Comparison of ENCODE assay signal across 30 cellular contexts in genomic region chr20:39777610-39778009, GRCh38.
"Had no signal": no experiment of that assay in that cellular context is flagged by ENCODE, and none has a peak within 500 bp of the region (broad histone marks: within the 10 kb centered on the region; RNA-seq: fewer than 3 reads in every experiment).

No MANE protein-coding gene starts in this region.

- H3K4me3 Mint-ChIP-seq: activated B cell treated with CpG ODN at 0.5 μM for 24 hours; activated CD4-positive, alpha-beta memory T cell treated with anti-CD3 and anti-CD28 coated beads, Interleukin-2, amount 10 ng/mL, durations not matched to agents 7 days and 5 days; activated CD4-positive, alpha-beta T cell treated with anti-CD3 and anti-CD28 coated beads, Interleukin-2, amount 10 ng/mL, durations not matched to agents 7 days and 5 days; activated naive CD8-positive, alpha-beta T cell; activated T-cell treated with anti-CD3 and anti-CD28 coated beads, Interleukin-2, amount 50 U/mL, for 24 hours; activated T-cell treated with anti-CD3 and anti-CD28 coated beads, Interleukin-2, amount 50 U/mL, for 72 hours; effector memory CD8-positive, alpha-beta T cell had no signal

- H3K4me1 ChIP-seq: foreskin keratinocyte had no signal

- H3K9me3 ChIP-seq: gastrocnemius medialis had no signal

- H3K36me3 ChIP-seq: esophagus muscularis mucosa, gastrocnemius medialis, heart left ventricle, WERI-Rb-1 had no signal

- H3K36me3 Mint-ChIP-seq: activated naive CD8-positive, alpha-beta T cell had no signal

- H3K27ac ChIP-seq: esophagus muscularis mucosa, foreskin keratinocyte, gastrocnemius medialis, heart left ventricle, WERI-Rb-1 had no signal

- H3K4me3 ChIP-seq: esophagus muscularis mucosa, gastrocnemius medialis, heart left ventricle had no signal

- H3K4me1 Mint-ChIP-seq: activated B cell treated with CpG ODN at 0.5 μM for 24 hours; activated CD4-positive, alpha-beta memory T cell treated with anti-CD3 and anti-CD28 coated beads, Interleukin-2, amount 10 ng/mL, durations not matched to agents 7 days and 5 days; activated CD4-positive, alpha-beta T cell treated with anti-CD3 and anti-CD28 coated beads, Interleukin-2, amount 10 ng/mL, durations not matched to agents 7 days and 5 days had no signal

- FAIRE-seq: astrocyte, colon had no signal

- H3K27me3 Mint-ChIP-seq: activated B cell treated with CpG ODN at 0.5 μM for 24 hours; activated CD4-positive, alpha-beta memory T cell treated with anti-CD3 and anti-CD28 coated beads, Interleukin-2, amount 10 ng/mL, durations not matched to agents 7 days and 5 days; activated CD4-positive, alpha-beta T cell treated with anti-CD3 and anti-CD28 coated beads, Interleukin-2, amount 10 ng/mL, durations not matched to agents 7 days and 5 days; activated naive CD8-positive, alpha-beta T cell; activated T-cell treated with anti-CD3 and anti-CD28 coated beads, Interleukin-2, amount 50 U/mL, for 24 hours; effector memory CD8-positive, alpha-beta T cell had no signal

- DNase-seq: activated B cell treated with CpG ODN at 0.5 μM for 24 hours; activated CD4-positive, alpha-beta memory T cell treated with anti-CD3 and anti-CD28 coated beads, Interleukin-2, amount 10 ng/mL, durations not matched to agents 7 days and 5 days; activated CD4-positive, alpha-beta T cell treated with anti-CD3 and anti-CD28 coated beads, Interleukin-2, amount 10 ng/mL, durations not matched to agents 7 days and 5 days; activated CD4-positive, alpha-beta T cell treated with anti-CD3 and anti-CD28 coated beads, Interleukin-2, amount 50 U/mL, for 4 hours; activated CD8-positive, alpha-beta memory T cell treated with anti-CD3 and anti-CD28 coated beads, Interleukin-2, amount 50 U/mL, for 48 hours; activated gamma-delta T cell; activated naive CD4-positive, alpha-beta T cell treated with anti-CD3 and anti-CD28 coated beads, Interleukin-2, amount 50 U/mL, for 16 hours; activated naive CD4-positive, alpha-beta T cell treated with Interleukin-2 at 50 U/mL for 16 hours; activated T-cell treated with anti-CD3 and anti-CD28 coated beads for 4 hours; activated T-cell treated with anti-CD3 and anti-CD28 coated beads, Interleukin-2, amount 50 U/mL, for 24 hours; activated T-cell treated with anti-CD3 and anti-CD28 coated beads, Interleukin-2, amount 50 U/mL, for 72 hours; amniotic stem cell; anterior cingulate cortex; caudate nucleus; cortex of kidney; dermis blood vessel endothelial cell; effector CD4-positive, alpha-beta T cell; effector memory CD8-positive, alpha-beta T cell; erythroblast; foreskin keratinocyte; gastrocnemius medialis; glutamatergic neuron; heart left ventricle; T1000; WERI-Rb-1 had no signal

- ATAC-seq: activated CD4-positive, CD25-positive, alpha-beta regulatory T cell treated with anti-CD3 and anti-CD28 coated beads, Interleukin-2, amount 50 U/mL, for 24 hours; activated T-cell treated with anti-CD3 and anti-CD28 coated beads, Interleukin-2, amount 50 U/mL, for 72 hours; effector memory CD8-positive, alpha-beta T cell; foreskin keratinocyte; gastrocnemius medialis; heart left ventricle had no signal

- H3K27ac Mint-ChIP-seq: activated B cell treated with CpG ODN at 0.5 μM for 24 hours; activated CD4-positive, alpha-beta memory T cell treated with anti-CD3 and anti-CD28 coated beads, Interleukin-2, amount 10 ng/mL, durations not matched to agents 7 days and 5 days; activated CD4-positive, alpha-beta T cell treated with anti-CD3 and anti-CD28 coated beads, Interleukin-2, amount 10 ng/mL, durations not matched to agents 7 days and 5 days; activated naive CD8-positive, alpha-beta T cell; activated T-cell treated with anti-CD3 and anti-CD28 coated beads, Interleukin-2, amount 50 U/mL, for 24 hours; activated T-cell treated with anti-CD3 and anti-CD28 coated beads, Interleukin-2, amount 50 U/mL, for 72 hours; effector memory CD8-positive, alpha-beta T cell had no signal

- H3K9me3 Mint-ChIP-seq: activated CD4-positive, alpha-beta memory T cell treated with anti-CD3 and anti-CD28 coated beads, Interleukin-2, amount 10 ng/mL, durations not matched to agents 7 days and 5 days; activated CD4-positive, alpha-beta T cell treated with anti-CD3 and anti-CD28 coated beads, Interleukin-2, amount 10 ng/mL, durations not matched to agents 7 days and 5 days; effector memory CD8-positive, alpha-beta T cell had no signal

- H3K27me3 ChIP-seq: esophagus muscularis mucosa, foreskin keratinocyte, gastrocnemius medialis, heart left ventricle had no signal
